8 cellular contexts compared by ENCODE assay signal in genomic region chr3:98522538-98523281, GRCh38. TPM values are rescaled to one million over a fixed set of nuclear protein-coding genes. Genes with fewer than 3 reads are reported as not detected.
A peak's percentile ranks its signal among the peaks of the same experiment; 100 is the strongest.
DNase-seq lines count a peak whose midpoint lies in the region; ATAC-seq lines count a peak whose summit lies in the region.

CLDND1 (minus strand) TSS chr3:98522902; CDS start chr3:98521424, 1,478 bp downstream.

- ATAC-seq in HG02610 (IDR thresholded peaks at IDR 0.05; ENCODE audit: unreplicated experiment): peak; percentile 86
- ATAC-seq in activated naive CD4-positive, alpha-beta T cell treated with anti-CD3 and anti-CD28 coated beads, Interleukin-2, amount 50 U/mL, for 72 hours: peak; percentile 93 to 98

- peaks cover 44 to 53% of the 10 kb centered on the region in 2 donors for H3K36me3 Mint-ChIP-seq in activated naive CD4-positive, alpha-beta T cell treated with anti-CD3 and anti-CD28 coated beads, Interleukin-2, amount 50 U/mL, for 72 hours

- DNase-seq in NCI-H1092 treated with DMSO at 0.1 percent for 48 hours (lab: John Stamatoyannopoulos, UW) (peak; percentile 92), SKM-1 (lab: John Stamatoyannopoulos, UW; ENCODE audit: unreplicated experiment) (peak; percentile 91), glomerular endothelial cell (ENCODE audit: extremely low read depth, low read depth, low spot score) (peak; percentile 68), occipital lobe (lab: John Stamatoyannopoulos, UW) (peak; percentile 99)
- peak; percentile 89 to 93 for DNase-seq in activated naive CD4-positive, alpha-beta T cell treated with anti-CD3 and anti-CD28 coated beads, Interleukin-2, amount 50 U/mL, for 72 hours (ENCODE audit: low spot score in 2 of 2)

- peak within 1 kb of the TSS; percentile 99 for H3K27ac ChIP-seq in temporal lobe (ENCODE audit: low read depth, low read length)

- H3K9me3 Mint-ChIP-seq in activated naive CD4-positive, alpha-beta T cell treated with anti-CD3 and anti-CD28 coated beads, Interleukin-2, amount 50 U/mL, for 72 hours: peaks cover 0 to 3% of the 10 kb centered on the region in 2 donors

- H3K4me3 ChIP-seq in GM08714 (ENCODE audit: low read length): peak within 1 kb of the TSS; percentile 98

- H3K27ac Mint-ChIP-seq in activated naive CD4-positive, alpha-beta T cell treated with anti-CD3 and anti-CD28 coated beads, Interleukin-2, amount 50 U/mL, for 72 hours: peak within 1 kb of the TSS; percentile 86 to 98

RNA-seq across cellular contexts. Expression of gene CLDND1, which starts in this region (rescaled TPM):
- 100 to 1,000 TPM; 161 to 559 TPM for total RNA-seq in activated naive CD4-positive, alpha-beta T cell treated with anti-CD3 and anti-CD28 coated beads, Interleukin-2, amount 50 U/mL, for 72 hours
- total RNA-seq in glomerular endothelial cell (112 and 118 TPM in 2 replicates), occipital lobe (141 TPM), temporal lobe (79.4 TPM)

Comparison
In these comparisons a context has a peak if more than half of its experiments do, and no peak if none do; other contexts are left out.
1. Peak in every context shown above with its lines: DNase-seq, ATAC-seq, H3K4me3 ChIP-seq and H3K27ac ChIP-seq.